ENCODE assay signal across 10 cellular contexts in the genomic region with DNA sequence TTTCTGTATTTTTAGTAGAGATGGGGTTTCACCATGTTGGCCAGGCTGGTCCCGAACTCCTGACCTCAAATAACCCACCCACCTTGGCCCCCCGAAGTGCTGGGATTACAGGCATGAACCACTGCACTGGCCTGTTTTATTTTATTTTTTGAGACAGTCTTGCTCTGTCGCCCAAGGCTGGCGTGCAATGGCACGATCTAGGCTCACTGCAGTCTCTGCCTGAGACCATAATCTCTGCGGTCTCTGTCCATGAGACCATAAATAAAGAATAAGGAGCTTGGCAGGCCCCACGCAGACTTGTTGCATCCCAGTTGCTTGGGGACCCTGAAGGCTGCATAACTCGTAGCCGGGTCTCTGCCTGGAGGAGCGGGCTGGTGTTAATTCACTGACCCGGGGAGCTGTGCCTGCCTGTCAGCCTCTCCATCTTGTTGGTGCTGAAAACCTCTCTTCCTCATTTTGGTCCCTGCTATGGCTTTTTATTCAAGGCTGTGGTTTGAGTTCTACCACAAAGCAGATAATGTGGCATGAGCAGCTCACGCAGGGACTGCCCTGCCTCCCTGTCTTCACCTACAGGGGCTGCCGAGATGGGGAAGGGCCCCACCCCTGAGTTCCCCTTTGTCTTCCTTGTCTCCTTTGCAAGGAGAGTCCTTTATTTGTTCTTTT.
DNase-seq lines count a peak whose midpoint lies in the region; ATAC-seq, FAIRE-seq and TF ChIP-seq lines count a peak whose summit lies in the region.
"Had no signal": no experiment of that assay in that cellular context is flagged by ENCODE, and none has a peak within 500 bp of the region (broad histone marks: within the 10 kb centered on the region; RNA-seq: fewer than 3 reads in every experiment).

No MANE protein-coding gene starts in this region.

- peak overlapping the region; percentile 64 for H3K27ac ChIP-seq in GM12878 (ENCODE audit: control insufficient read depth, insufficient read depth)

- no peak overlapping the region for H3K9ac ChIP-seq in GM12878 (ENCODE audit: control insufficient read depth, insufficient read depth, low read length)

- whole genome bisulfite sequencing in GM12878 (ENCODE audit: insufficient coverage, insufficient replicate concordance, low lambda C conversion rate, missing lambda C conversion rate) = 29% methylated on average over 13 of the region's 13 CpGs

- no peaks in the 10 kb centered on the region for H3K9me3 Mint-ChIP-seq in Calu3 (ENCODE audit: low read depth, unreplicated experiment)

- H4K20me1 ChIP-seq in GM12878 (ENCODE audit: control insufficient read depth, insufficient read depth) = no peaks in the 10 kb centered on the region

- POLR2A ChIA-PET in GM12878 (lab: Charles Lee) = interaction anchor here (0.7 to 1.3 kb wide), 2 partner anchors 20 to 81 kb away, joined by 3 to 5 read pairs; no protein-coding TSS in a partner anchor

- in situ Hi-C loops in KBM-7 (cut with MboI; ENCODE audit: low pct_unique_long_range_greater_than_20kb, low sequenced_read_pairs) = no loop called here
- in situ Hi-C loops in GM12878 (cut with MboI) = no loop called here

- H2AFZ ChIP-seq in GM12878 (ENCODE audit: control insufficient read depth, low read depth, low read length) = no peak overlapping the region

- CTCF ChIA-PET in GM12878 (lab: Yijun Ruan, JAX) = interaction anchor here (0.5 to 1.2 kb wide), 4 partner anchors 34 to 349 kb away, joined by 3 to 4 read pairs (median 3); no protein-coding TSS in a partner anchor
- CTCF ChIA-PET in Calu3 (lab: Charles Lee) = no interaction called here

- DNase-seq in GM12865 (ENCODE audit: low read depth) (peak; percentile 59), KBM-7 (peak; percentile 96), GM12878 (ENCODE audit: low read depth, low spot score) (peak; percentile 64), Calu3 (no peak), C1 segment of cervical spinal cord (lab: John Stamatoyannopoulos, UW) (no peak)
- no peak for DNase-seq in NK-92 treated with Interleukin-12 subunit alpha and Interleukin-12 subunit beta, amount 100 ng/mL, for 24 hours (lab: John Stamatoyannopoulos, UW)
- DNase-seq: activated CD4-positive, alpha-beta T cell treated with anti-CD3 and anti-CD28 coated beads for 1 hour had no signal

- RAD21 ChIA-PET in GM12878 (lab: Charles Lee; ENCODE audit: unreplicated experiment) = interaction anchor here (0.7 to 5.5 kb wide), 6 partner anchors 18 to 93 kb away, joined by 3 to 38 read pairs (median 4); no protein-coding TSS in a partner anchor

- H3K4me3 Mint-ChIP-seq in Calu3 (ENCODE audit: low read depth, unreplicated experiment) = no peak overlapping the region

- H3K4me1 Mint-ChIP-seq in Calu3 (ENCODE audit: low read depth, unreplicated experiment) = no peaks in the 10 kb centered on the region

- no peak overlapping the region for H3K27ac Mint-ChIP-seq in Calu3 (ENCODE audit: unreplicated experiment)

- TF ChIP-seq RAD21 in GM12878 (IDR thresholded peaks at IDR 0.05; ENCODE audit: insufficient read depth, low read depth, low read length) = 0 out of 2 replicates have a peak, but pooled peaks have one; percentile 5

- H3K4me1 ChIP-seq in GM12878 (ENCODE audit: control insufficient read depth, insufficient read depth, low read length) = peaks cover 29% of the 10 kb centered on the region

- H3K27me3 ChIP-seq in GM12878 (replicated peaks in 1 of 2; ENCODE audit: control insufficient read depth in 2 of 2, insufficient read depth in 2 of 2, low read length in 1 of 2) = no peaks in the 10 kb centered on the region

- intact Hi-C loops in GM12878 (cut with micrococcal nuclease; ENCODE audit: unreplicated experiment) = loop anchor here (2.0 kb wide), 1 partner anchor 18 kb away; no protein-coding TSS in a partner anchor
- intact Hi-C loops in Calu3 (cut with micrococcal nuclease; ENCODE audit: unreplicated experiment) = no loop called here

- no TSS peak for BruUV-seq in GM12878 (replicated peaks; lab: Mats Ljungman, UMichigan)
- BruUV-seq in Calu3 (replicated peaks; lab: Mats Ljungman, UMichigan) = no TSS peak

- H3K4me2 ChIP-seq in GM12878 (ENCODE audit: control insufficient read depth, insufficient read depth) = peak overlapping the region; percentile 79

- ATAC-seq in GM21447 (IDR thresholded peaks at IDR 0.05; ENCODE audit: unreplicated experiment) (peak; percentile 67), GM12878 (peak; percentile 92), GM18867 (IDR thresholded peaks at IDR 0.05; ENCODE audit: unreplicated experiment) (no peak)

- peaks cover 0 to 12% of the 10 kb centered on the region in 2 experiments; a peak in 3 of 4 replicates for H3K36me3 ChIP-seq in GM12878 (ENCODE audit: control insufficient read depth in 2 of 2, insufficient read depth in 2 of 2, low read length in 1 of 2)

- TF ChIP-seq CTCF in GM12865 (IDR thresholded peaks at IDR 0.05; ENCODE audit: insufficient read depth, low read depth, low read length, missing control alignments) (no peak), GM12878 (IDR thresholded peaks at IDR 0.05 in 2 of 3, conservative IDR thresholded peaks at IDR 0.05 in 1 of 3; ENCODE audit: control insufficient read depth in 2 of 3, extremely low read depth in 1 of 3, insufficient read depth in 1 of 3, low read depth in 3 of 3, low read length in 3 of 3) (no peak), Calu3 (IDR thresholded peaks at IDR 0.05; ENCODE audit: unreplicated experiment) (no peak)

- no peaks in the 10 kb centered on the region for H3K9me3 ChIP-seq in GM12878 (replicated peaks; ENCODE audit: control insufficient read depth, insufficient read depth, low read length)

- TF ChIP-seq POLR2A in GM12878 (IDR thresholded peaks at IDR 0.05; ENCODE audit: low read depth, low read length) = no peak

- FAIRE-seq in GM12878 (lab: Jason Lieb, UNC) = peak; percentile 83
- FAIRE-seq: G401.6 had no signal

- peaks cover 11% of the 10 kb centered on the region for H3K79me2 ChIP-seq in GM12878 (ENCODE audit: control insufficient read depth, insufficient read depth, low read length)

- no peak overlapping the region for H3K4me3 ChIP-seq in GM12865 (ENCODE audit: low read depth, low read length)
- peak overlapping the region; percentile 20; the same call in 1 of the 2 replicates for H3K4me3 ChIP-seq in GM12878

- H3K36me3 Mint-ChIP-seq in Calu3 (ENCODE audit: insufficient read depth, unreplicated experiment) = no peaks in the 10 kb centered on the region

- SMC1A ChIA-PET in GM12878 (lab: Charles Lee; ENCODE audit: uncharacterized antibody, unreplicated experiment) = interaction anchor here (0.5 to 2.7 kb wide), 9 partner anchors 12 to 108 kb away, joined by 3 to 10 read pairs (median 4); no protein-coding TSS in a partner anchor

- peak; percentile 61 to 73; a peak in 3 of 4 replicates for TF ChIP-seq EP300 in GM12878 (IDR thresholded peaks at IDR 0.05; ENCODE audit: borderline replicate concordance in 1 of 2, control insufficient read depth in 1 of 2, low read depth in 2 of 2, low read length in 2 of 2)

- no peaks in the 10 kb centered on the region for H3K27me3 Mint-ChIP-seq in Calu3 (ENCODE audit: unreplicated experiment)

TF ChIP-seq in GM12878, 131 proteins besides CTCF, POLR2A, EP300 and RAD21 (continues in another document):
- TF ChIP-seq BCL11A (IDR thresholded peaks at IDR 0.05; ENCODE audit: low read depth, low read length) (peak; percentile 80), YY1 (IDR thresholded peaks at IDR 0.05; ENCODE audit: low read depth, low read length) (peak; percentile 69; the same call in 1 of the 2 replicates), SMAD1 (IDR thresholded peaks at IDR 0.05; ENCODE audit: low read depth, partially characterized antibody) (no peak), PAX5 (IDR thresholded peaks at IDR 0.05; ENCODE audit: borderline replicate concordance, low read depth, low read length) (peak; percentile 42; the same call in 1 of the 2 replicates), RUNX3 (IDR thresholded peaks at IDR 0.05; ENCODE audit: low read length) (peak; percentile 97), ZNF384 (IDR thresholded peaks at IDR 0.05; ENCODE audit: borderline replicate concordance, low read depth, low read length) (no peak), RCOR1 (conservative IDR thresholded peaks at IDR 0.05; ENCODE audit: low read depth, low read length) (no peak), GATAD2B (conservative IDR thresholded peaks at IDR 0.05; ENCODE audit: low read depth) (peak; percentile 35; the same call in 1 of the 2 replicates), MXI1 (IDR thresholded peaks at IDR 0.05; ENCODE audit: low read depth, low read length) (no peak), ESRRA (IDR thresholded peaks at IDR 0.05; ENCODE audit: low read length) (no peak)
- TF ChIP-seq, protein P1, sequence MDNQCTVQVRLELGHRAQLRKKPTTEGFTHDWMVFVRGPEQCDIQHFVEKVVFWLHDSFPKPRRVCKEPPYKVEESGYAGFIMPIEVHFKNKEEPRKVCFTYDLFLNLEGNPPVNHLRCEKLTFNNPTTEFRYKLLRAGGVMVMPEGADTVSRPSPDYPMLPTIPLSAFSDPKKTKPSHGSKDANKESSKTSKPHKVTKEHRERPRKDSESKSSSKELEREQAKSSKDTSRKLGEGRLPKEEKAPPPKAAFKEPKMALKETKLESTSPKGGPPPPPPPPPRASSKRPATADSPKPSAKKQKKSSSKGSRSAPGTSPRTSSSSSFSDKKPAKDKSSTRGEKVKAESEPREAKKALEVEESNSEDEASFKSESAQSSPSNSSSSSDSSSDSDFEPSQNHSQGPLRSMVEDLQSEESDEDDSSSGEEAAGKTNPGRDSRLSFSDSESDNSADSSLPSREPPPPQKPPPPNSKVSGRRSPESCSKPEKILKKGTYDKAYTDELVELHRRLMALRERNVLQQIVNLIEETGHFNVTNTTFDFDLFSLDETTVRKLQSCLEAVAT (IDR thresholded peaks at IDR 0.05) = peak; percentile 65

Comparison
In these comparisons a context has a peak if more than half of its experiments do, and no peak if none do; other contexts are left out.
1. DNase-seq: peak in GM12865 (single experiment), KBM-7 (single experiment) and GM12878 (single experiment); none in Calu3 (single experiment), NK-92 treated with Interleukin-12 subunit alpha and Interleukin-12 subunit beta, amount 100 ng/mL, for 24 hours (single experiment) and C1 segment of cervical spinal cord (0 of 14).